Comparison of ENCODE assay signal across 23 cellular contexts in the genomic region with DNA sequence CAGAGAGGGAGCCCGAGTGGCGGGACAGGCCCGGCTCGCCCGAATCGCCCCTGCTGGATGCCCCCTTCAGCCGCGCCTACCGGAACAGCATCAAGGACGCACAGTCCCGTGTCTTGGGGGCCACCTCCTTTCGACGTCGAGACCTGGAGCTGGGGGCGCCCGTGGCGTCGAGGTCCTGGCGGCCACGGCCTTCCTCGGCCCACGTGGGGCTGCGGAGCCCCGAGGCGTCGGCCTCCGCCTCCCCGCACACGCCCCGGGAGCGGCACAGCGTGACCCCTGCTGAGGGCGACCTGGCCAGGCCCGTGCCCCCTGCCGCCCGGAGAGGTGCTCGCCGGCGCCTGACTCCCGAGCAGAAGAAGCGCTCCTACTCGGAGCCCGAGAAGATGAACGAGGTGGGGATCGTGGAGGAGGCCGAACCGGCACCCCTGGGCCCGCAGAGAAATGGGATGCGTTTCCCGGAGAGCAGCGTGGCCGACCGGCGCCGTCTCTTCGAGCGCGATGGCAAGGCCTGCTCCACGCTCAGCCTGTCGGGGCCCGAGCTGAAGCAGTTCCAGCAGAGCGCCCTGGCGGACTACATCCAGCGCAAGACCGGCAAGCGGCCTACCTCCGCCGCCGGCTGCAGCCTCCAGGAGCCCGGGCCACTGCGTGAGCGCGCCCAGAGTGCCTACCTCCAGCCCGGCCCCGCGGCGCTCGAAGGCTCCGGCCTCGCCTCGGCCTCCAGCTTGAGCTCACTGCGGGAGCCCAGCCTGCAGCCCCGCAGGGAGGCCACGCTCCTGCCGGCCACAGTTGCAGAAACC.
"Had no signal": no experiment of that assay in that cellular context is flagged by ENCODE, and none has a peak within 500 bp of the region (broad histone marks: within the 10 kb centered on the region; RNA-seq: fewer than 3 reads in every experiment).

No MANE protein-coding gene starts in this region.

- H3K36me3 ChIP-seq: adrenal gland had no signal

- ATAC-seq: activated CD4-positive, CD25-positive, alpha-beta regulatory T cell treated with anti-CD3 and anti-CD28 coated beads, Interleukin-2, amount 50 U/mL, for 24 hours; effector memory CD8-positive, alpha-beta T cell; foreskin keratinocyte; left lung; SK-N-SH treated with all-trans-retinoic acid at 6 μM for 48 hours; T-cell had no signal

- DNase-seq: activated CD4-positive, alpha-beta T cell treated with anti-CD3 and anti-CD28 coated beads, Interleukin-2, amount 10 ng/mL, durations not matched to agents 7 days and 5 days; activated CD8-positive, alpha-beta memory T cell treated with anti-CD3 and anti-CD28 coated beads, Interleukin-2, amount 50 U/mL, for 4 hours; activated effector memory CD4-positive, alpha-beta T cell treated with Interleukin-2 at 50 U/mL for 16 hours; activated T-cell treated with anti-CD3 and anti-CD28 coated beads, Interleukin-2, amount 50 U/mL, for 48 hours; adrenal gland; effector memory CD8-positive, alpha-beta T cell; foreskin keratinocyte; glutamatergic neuron; hypothalamus; islet precursor cell; midbrain; nephron progenitor cell; occipital lobe; retina; stimulated activated CD4-positive, alpha-beta T cell treated with anti-CD3 and anti-CD28 coated beads, Interleukin-2, amount 100 ng/mL, for 24 hours; T-cell; T-helper 9 cell had no signal

- H3K4me1 ChIP-seq: foreskin keratinocyte had no signal

- H3K9me3 Mint-ChIP-seq: activated CD4-positive, alpha-beta T cell treated with anti-CD3 and anti-CD28 coated beads, Interleukin-2, amount 10 ng/mL, durations not matched to agents 7 days and 5 days; activated naive CD4-positive, alpha-beta T cell treated with anti-CD3 and anti-CD28 coated beads, Interleukin-2, amount 50 U/mL, for 24 hours; dendritic cell treated with granulocyte-macrophage colony-stimulating factor and Interleukin-4, amounts not matched to agents 40 ng/mL and 50 ng/mL, for 4 days; effector memory CD8-positive, alpha-beta T cell; nephron progenitor cell; stimulated activated naive CD8-positive, alpha-beta T cell treated with anti-CD3 and anti-CD28 coated beads, Interleukin-15, Interleukin-2, amounts not matched to agents 100 ng/mL and 50 ng/mL, for 24 hours; T-cell had no signal

- H3K4me3 ChIP-seq: adrenal gland, left lung had no signal

- H3K27ac ChIP-seq: adrenal gland, foreskin keratinocyte, left lung had no signal

- H3K27me3 ChIP-seq: adrenal gland, foreskin keratinocyte, left lung had no signal

- H3K27me3 Mint-ChIP-seq: activated naive CD4-positive, alpha-beta T cell treated with anti-CD3 and anti-CD28 coated beads, Interleukin-2, amount 50 U/mL, for 24 hours had no signal

- H3K4me3 Mint-ChIP-seq: activated CD4-positive, alpha-beta T cell treated with anti-CD3 and anti-CD28 coated beads, Interleukin-2, amount 10 ng/mL, durations not matched to agents 7 days and 5 days; activated naive CD4-positive, alpha-beta T cell treated with anti-CD3 and anti-CD28 coated beads, Interleukin-2, amount 50 U/mL, for 24 hours; dendritic cell treated with granulocyte-macrophage colony-stimulating factor and Interleukin-4, amounts not matched to agents 40 ng/mL and 50 ng/mL, for 4 days; effector memory CD8-positive, alpha-beta T cell; nephron progenitor cell; stimulated activated naive CD8-positive, alpha-beta T cell treated with anti-CD3 and anti-CD28 coated beads, Interleukin-15, Interleukin-2, amounts not matched to agents 100 ng/mL and 50 ng/mL, for 24 hours; T-cell had no signal

- H3K9me3 ChIP-seq: adrenal gland, left lung had no signal

- H3K4me1 Mint-ChIP-seq: activated naive CD4-positive, alpha-beta T cell treated with anti-CD3 and anti-CD28 coated beads, Interleukin-2, amount 50 U/mL, for 24 hours; T-cell had no signal

- H3K36me3 Mint-ChIP-seq: activated naive CD4-positive, alpha-beta T cell treated with anti-CD3 and anti-CD28 coated beads, Interleukin-2, amount 50 U/mL, for 24 hours; T-cell had no signal

- H3K27ac Mint-ChIP-seq: activated CD4-positive, alpha-beta T cell treated with anti-CD3 and anti-CD28 coated beads, Interleukin-2, amount 10 ng/mL, durations not matched to agents 7 days and 5 days; activated naive CD4-positive, alpha-beta T cell treated with anti-CD3 and anti-CD28 coated beads, Interleukin-2, amount 50 U/mL, for 24 hours; dendritic cell treated with granulocyte-macrophage colony-stimulating factor and Interleukin-4, amounts not matched to agents 40 ng/mL and 50 ng/mL, for 4 days; effector memory CD8-positive, alpha-beta T cell; stimulated activated naive CD8-positive, alpha-beta T cell treated with anti-CD3 and anti-CD28 coated beads, Interleukin-15, Interleukin-2, amounts not matched to agents 100 ng/mL and 50 ng/mL, for 24 hours; T-cell had no signal
